Comparison of ENCODE assay signal across 8 cellular contexts in genomic region chr18:62522510-62523254, GRCh38. TPM values are rescaled to one million over a fixed set of nuclear protein-coding genes. Genes with fewer than 3 reads are reported as not detected.
DNase-seq lines count a peak whose midpoint lies in the region; ATAC-seq and TF ChIP-seq lines count a peak whose summit lies in the region.

ZCCHC2 (plus strand) TSS chr18:62523025; CDS start chr18:62523425, 400 bp downstream.

- CTCF ChIA-PET in activated naive CD4-positive, alpha-beta T cell treated with anti-CD3 and anti-CD28 coated beads, Interleukin-2, amount 10 ng/mL, durations not matched to agents 7 days and 5 days (lab: Charles Lee) = interaction anchor here (0.6 to 4.9 kb wide), 6 partner anchors 14 to 199 kb away, joined by 3 to 25 read pairs (median 3); no protein-coding TSS in a partner anchor

- H3K27me3 ChIP-seq in gastroesophageal sphincter = no peaks in the 10 kb centered on the region

- no peak for TF ChIP-seq CTCF in HFFc6 (IDR thresholded peaks at IDR 0.05)
- TF ChIP-seq CTCF in NB4 (IDR thresholded peaks at IDR 0.05; ENCODE audit: low read depth, low read length) = no peak
- TF ChIP-seq CTCF in gastroesophageal sphincter (IDR thresholded peaks at IDR 0.05) = peak in 1 of 4 experiments; percentile 24

- H3K36me3 Mint-ChIP-seq in HFFc6 (ENCODE audit: low read depth) = no peaks in the 10 kb centered on the region
- H3K36me3 Mint-ChIP-seq in activated naive CD4-positive, alpha-beta T cell treated with anti-CD3 and anti-CD28 coated beads, Interleukin-2, amount 10 ng/mL, durations not matched to agents 7 days and 5 days = peaks cover 19% of the 10 kb centered on the region

- H3K9me3 Mint-ChIP-seq in HFFc6 = no peaks in the 10 kb centered on the region
- H3K9me3 Mint-ChIP-seq in activated naive CD4-positive, alpha-beta T cell treated with anti-CD3 and anti-CD28 coated beads, Interleukin-2, amount 10 ng/mL, durations not matched to agents 7 days and 5 days = peaks cover 4% of the 10 kb centered on the region

- no peaks in the 10 kb centered on the region for H3K36me3 ChIP-seq in SK-N-MC (ENCODE audit: insufficient read depth, low read length)
- H3K36me3 ChIP-seq in gastroesophageal sphincter = no peaks in the 10 kb centered on the region

- H3K4me3 Mint-ChIP-seq in HFFc6 = peak within 1 kb of the TSS; percentile 89
- H3K4me3 Mint-ChIP-seq in activated naive CD4-positive, alpha-beta T cell treated with anti-CD3 and anti-CD28 coated beads, Interleukin-2, amount 10 ng/mL, durations not matched to agents 7 days and 5 days = peak within 1 kb of the TSS; percentile 94

- H3K27ac ChIP-seq in SK-N-MC (peak within 1 kb of the TSS; percentile 19; the same call in 1 of the 2 replicates), gastroesophageal sphincter (peak within 1 kb of the TSS; percentile 82 to 100 (median 96))

- TF ChIP-seq POLR2A in NB4 (IDR thresholded peaks at IDR 0.05; ENCODE audit: extremely low read depth, insufficient read length) (peak; percentile 12), gastroesophageal sphincter (IDR thresholded peaks at IDR 0.05) (peak; percentile 75 to 77)

- WGBS in gastroesophageal sphincter (ENCODE audit: low coverage in 1 of 2), 2 donors = no CpG with 5 or more reads among the region's 87 CpGs

- H3K27ac Mint-ChIP-seq in HFFc6 = no peak within 1 kb of the TSS; the same call in 1 of the 2 replicates
- H3K27ac Mint-ChIP-seq in activated naive CD4-positive, alpha-beta T cell treated with anti-CD3 and anti-CD28 coated beads, Interleukin-2, amount 10 ng/mL, durations not matched to agents 7 days and 5 days = peak within 1 kb of the TSS; percentile 92

- TF ChIP-seq EP300 in gastroesophageal sphincter (IDR thresholded peaks at IDR 0.05) = peak; percentile 15

- H3K4me1 Mint-ChIP-seq in HFFc6 (ENCODE audit: low read depth) = peaks cover 33% of the 10 kb centered on the region
- peaks cover 35% of the 10 kb centered on the region for H3K4me1 Mint-ChIP-seq in activated naive CD4-positive, alpha-beta T cell treated with anti-CD3 and anti-CD28 coated beads, Interleukin-2, amount 10 ng/mL, durations not matched to agents 7 days and 5 days

- H3K4me1 ChIP-seq in gastroesophageal sphincter = peaks cover 0 to 39% (median 12%) of the 10 kb centered on the region in 3 donors

- peak; percentile 81 for DNase-seq in GM04503 (ENCODE audit: low read depth)
- DNase-seq in HFFc6 = peak; percentile 95
- peak; percentile 97 for DNase-seq in NB4 (ENCODE audit: low read depth)
- DNase-seq in SK-N-MC (ENCODE audit: low read depth, low spot score) = peak; percentile 47
- DNase-seq in activated naive CD4-positive, alpha-beta T cell treated with anti-CD3 and anti-CD28 coated beads, Interleukin-2, amount 10 ng/mL, durations not matched to agents 7 days and 5 days = peak; percentile 98
- peak; percentile 85 for DNase-seq in non-pigmented ciliary epithelial cell (ENCODE audit: low read depth)
- DNase-seq in superior temporal gyrus (ENCODE audit: extremely low spot score) = peak; percentile 98

- H3K4me3 ChIP-seq in NB4 (ENCODE audit: low read depth, low read length) = peak within 1 kb of the TSS; percentile 73
- H3K4me3 ChIP-seq in SK-N-MC = peak within 1 kb of the TSS; percentile 91
- H3K4me3 ChIP-seq in gastroesophageal sphincter = peak within 1 kb of the TSS; percentile 72 to 98

- H3K9ac ChIP-seq in SK-N-MC (ENCODE audit: insufficient read length) = peak within 1 kb of the TSS; percentile 73

- no peaks in the 10 kb centered on the region for H3K9me3 ChIP-seq in SK-N-MC (ENCODE audit: low read depth, low read length)
- no peaks in the 10 kb centered on the region for H3K9me3 ChIP-seq in gastroesophageal sphincter

- ATAC-seq in gastroesophageal sphincter = peak; percentile 91

- peaks cover 6% of the 10 kb centered on the region; the same call in 1 of the 2 replicates for H3K27me3 Mint-ChIP-seq in HFFc6 (ENCODE audit: insufficient read depth)
- H3K27me3 Mint-ChIP-seq in activated naive CD4-positive, alpha-beta T cell treated with anti-CD3 and anti-CD28 coated beads, Interleukin-2, amount 10 ng/mL, durations not matched to agents 7 days and 5 days = no peaks in the 10 kb centered on the region

RNA-seq across cellular contexts. Expression of gene ZCCHC2, which starts in this region (rescaled TPM):
- total RNA-seq in HFFc6 (2021; fragmentation: NEBNext Ultra II Directional; extraction: Animal tissue kit (Norgen Biotek cat#: 25700)) = 1 to 10 TPM; 4.6 to 7.1 (median 5.4) TPM
- total RNA-seq in gastroesophageal sphincter = 10 to 100 TPM; 16.8 to 30.8 (median 22.7) TPM

Comparison
In these comparisons a context has a peak if more than half of its experiments do, and no peak if none do; other contexts are left out.
1. Peak in every context shown above with its lines: DNase-seq, ATAC-seq, H3K4me3 ChIP-seq and H3K27ac ChIP-seq.
2. DNase-seq: peak in every context shown above with its lines; median percentile 98 in activated naive CD4-positive, alpha-beta T cell treated with anti-CD3 and anti-CD28 coated beads, Interleukin-2, amount 10 ng/mL, durations not matched to agents 7 days and 5 days; 98 in superior temporal gyrus; 97 in NB4; 95 in HFFc6; 85 in non-pigmented ciliary epithelial cell; 81 in GM04503; 47 in SK-N-MC.